ENCODE assay signal across 27 cellular contexts in genomic region chr21:37416914-37417313, GRCh38.
"Had no signal": no experiment of that assay in that cellular context is flagged by ENCODE, and none has a peak within 500 bp of the region (broad histone marks: within the 10 kb centered on the region; RNA-seq: fewer than 3 reads in every experiment).

No MANE protein-coding gene starts in this region.

- H3K27ac Mint-ChIP-seq: nephron progenitor cell; stimulated activated naive B cell treated with anti-CD40 and anti-IgM and Interleukin-4, amounts not matched to agents 10 μg/mL and 1 μg/mL and 100 μg/mL, for 72 hours had no signal

- ATAC-seq: naive thymus-derived CD8-positive, alpha-beta T cell; natural killer cell treated with Interleukin-12 subunit alpha and Interleukin-12 subunit beta and Interleukin-15 and Interleukin-18, amount 100 ng/mL, for 72 hours; pancreas; right cardiac atrium; right lobe of liver; stimulated activated effector memory CD8-positive, alpha-beta T cell treated with anti-CD3 and anti-CD28 coated beads, Interleukin-12 subunit alpha, Interleukin-12 subunit beta, amount 100 ng/mL, for 72 hours; stimulated activated naive B cell treated with anti-CD40 and anti-IgM and Interleukin-4, amounts not matched to agents 10 μg/mL and 1 μg/mL and 100 μg/mL, for 72 hours; upper lobe of right lung had no signal

- DNase-seq: naive thymus-derived CD8-positive, alpha-beta T cell; nephron progenitor cell; nucleus accumbens; pancreas; right cardiac atrium; right lobe of liver; sigmoid colon; small intestine; stimulated activated CD4-positive, alpha-beta T cell treated with anti-CD3 and anti-CD28 coated beads, Interleukin-15, amount 100 ng/mL, for 24 hours; stimulated activated CD4-positive, alpha-beta T cell treated with anti-CD3 and anti-CD28 coated beads, Interleukin-2, amount 100 ng/mL, for 24 hours; stimulated activated CD4-positive, alpha-beta T cell treated with anti-CD3 and anti-CD28 coated beads, Interleukin-2, amount 100 ng/mL, for 48 hours; stimulated activated CD4-positive, alpha-beta T cell treated with anti-CD3 and anti-CD28 coated beads, Interleukin-4, amount 100 ng/mL, for 24 hours; stimulated activated naive B cell treated with anti-CD40 and anti-IgM and Interleukin-4, amounts not matched to agents 10 μg/mL and 1 μg/mL and 100 μg/mL, for 72 hours; stimulated activated naive CD4-positive, alpha-beta T cell treated with Interleukin-2 at 50 U/mL for 16 hours; stomach; tibial artery; transverse colon; upper lobe of right lung; uterus had no signal

- H3K27me3 ChIP-seq: neutrophil, pancreas, right lobe of liver, sigmoid colon, stomach, tibial artery, transverse colon, upper lobe of right lung, uterus had no signal

- H3K36me3 ChIP-seq: pancreas, prostate gland, right lobe of liver, thoracic aorta, transverse colon, upper lobe of right lung, uterus had no signal

- H3K4me3 Mint-ChIP-seq: natural killer cell treated with Interleukin-12 subunit alpha and Interleukin-12 subunit beta and Interleukin-15 and Interleukin-18, amount 100 ng/mL, for 72 hours; nephron progenitor cell; neural crest cell; stimulated activated effector memory CD8-positive, alpha-beta T cell treated with anti-CD3 and anti-CD28 coated beads, Interleukin-12 subunit alpha, Interleukin-12 subunit beta, amount 100 ng/mL, for 72 hours; stimulated activated naive B cell treated with anti-CD40 and anti-IgM and Interleukin-4, amounts not matched to agents 10 μg/mL and 1 μg/mL and 100 μg/mL, for 72 hours; stimulated activated naive CD8-positive, alpha-beta T cell treated with anti-CD3 and anti-CD28 coated beads, Interleukin-15, Interleukin-2, amounts not matched to agents 100 ng/mL and 50 ng/mL, for 24 hours; type B pancreatic cell had no signal

- H3K27me3 Mint-ChIP-seq: naive thymus-derived CD8-positive, alpha-beta T cell; natural killer cell treated with Interleukin-12 subunit alpha and Interleukin-12 subunit beta and Interleukin-15 and Interleukin-18, amount 100 ng/mL, for 72 hours; stimulated activated naive B cell treated with anti-CD40 and anti-IgM and Interleukin-4, amounts not matched to agents 10 μg/mL and 1 μg/mL and 100 μg/mL, for 72 hours; stimulated activated naive CD8-positive, alpha-beta T cell treated with anti-CD3 and anti-CD28 coated beads, Interleukin-15, Interleukin-2, amounts not matched to agents 100 ng/mL and 50 ng/mL, for 24 hours; type B pancreatic cell had no signal

- H3K4me3 ChIP-seq: pancreas, prostate gland, right lobe of liver, sigmoid colon, stomach, thoracic aorta, tibial artery, transverse colon, upper lobe of right lung, uterus had no signal

- H3K9me3 Mint-ChIP-seq: naive thymus-derived CD8-positive, alpha-beta T cell; natural killer cell treated with Interleukin-12 subunit alpha and Interleukin-12 subunit beta and Interleukin-15 and Interleukin-18, amount 100 ng/mL, for 72 hours; nephron progenitor cell; neural crest cell; stimulated activated effector memory CD8-positive, alpha-beta T cell treated with anti-CD3 and anti-CD28 coated beads, Interleukin-12 subunit alpha, Interleukin-12 subunit beta, amount 100 ng/mL, for 72 hours; stimulated activated naive B cell treated with anti-CD40 and anti-IgM and Interleukin-4, amounts not matched to agents 10 μg/mL and 1 μg/mL and 100 μg/mL, for 72 hours; stimulated activated naive CD8-positive, alpha-beta T cell treated with anti-CD3 and anti-CD28 coated beads, Interleukin-15, Interleukin-2, amounts not matched to agents 100 ng/mL and 50 ng/mL, for 24 hours; type B pancreatic cell had no signal

- FAIRE-seq: pancreas had no signal

- H3K36me3 Mint-ChIP-seq: natural killer cell treated with Interleukin-12 subunit alpha and Interleukin-12 subunit beta and Interleukin-15 and Interleukin-18, amount 100 ng/mL, for 72 hours had no signal

- H3K27ac ChIP-seq: neutrophil, pancreas, prostate gland, right lobe of liver, sigmoid colon, stomach, thoracic aorta, tibial artery, transverse colon, upper lobe of right lung, uterus had no signal

- H3K9me3 ChIP-seq: neutrophil, pancreas, prostate gland, right lobe of liver, sigmoid colon, stomach, thoracic aorta, tibial artery, transverse colon, upper lobe of right lung, uterus had no signal
